8 cellular contexts compared by ENCODE assay signal in the genomic region with DNA sequence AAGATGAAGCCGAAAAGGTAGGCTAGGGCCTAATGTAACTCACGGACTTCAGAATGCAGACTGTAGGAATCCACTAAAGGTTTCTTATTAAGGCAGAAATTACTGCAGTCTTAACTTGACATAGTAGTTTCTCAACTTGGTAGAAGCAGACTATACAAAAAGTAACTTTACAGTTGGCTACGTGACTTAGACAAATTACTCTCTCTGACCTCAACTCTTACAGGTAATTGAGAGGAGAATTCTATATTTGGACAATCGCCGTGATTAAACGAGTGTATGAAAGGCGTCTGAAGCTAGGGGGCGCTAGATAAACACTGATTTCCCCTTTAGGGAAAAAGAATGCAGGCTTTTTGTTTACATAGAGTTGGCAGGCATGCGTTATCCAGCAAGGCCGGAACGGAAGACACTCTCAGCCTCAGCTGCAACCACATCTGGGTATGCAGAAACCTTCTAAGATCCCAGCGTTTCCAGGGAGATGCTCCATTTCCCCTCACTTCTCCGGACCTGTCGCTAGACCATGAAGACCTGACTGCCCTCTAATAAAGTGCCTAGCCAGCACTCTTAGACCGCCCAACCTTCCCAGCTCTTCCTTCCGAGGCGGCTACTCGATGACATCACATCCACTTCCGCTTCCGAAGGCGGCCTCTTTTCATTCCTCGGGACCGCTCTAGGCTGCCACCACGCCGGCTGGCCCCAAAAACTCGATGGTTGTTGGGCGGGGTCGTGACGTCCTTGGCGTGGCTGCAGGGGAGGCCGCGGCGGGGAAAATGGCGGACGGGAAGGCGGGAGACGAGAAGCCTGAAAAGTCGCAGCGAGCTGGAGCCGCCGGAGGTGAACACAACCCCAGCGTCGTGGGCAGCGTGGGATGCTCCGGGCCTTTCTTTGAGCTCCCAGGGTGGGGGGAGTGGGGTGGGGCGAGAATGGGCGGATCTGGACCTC. TPM values are rescaled to one million over a fixed set of nuclear protein-coding genes. Genes with fewer than 3 reads are reported as not detected.
DNase-seq lines count a peak whose midpoint lies in the region; ATAC-seq and TF ChIP-seq lines count a peak whose summit lies in the region.

A gene with protein sequence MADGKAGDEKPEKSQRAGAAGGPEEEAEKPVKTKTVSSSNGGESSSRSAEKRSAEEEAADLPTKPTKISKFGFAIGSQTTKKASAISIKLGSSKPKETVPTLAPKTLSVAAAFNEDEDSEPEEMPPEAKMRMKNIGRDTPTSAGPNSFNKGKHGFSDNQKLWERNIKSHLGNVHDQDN (plus strand): TSS at position 732 of the 939 bp plus-strand sequence. CDS start 36 bp downstream, at position 768.

- H3K27me3 ChIP-seq in thyroid gland, result no peaks in the 10 kb centered on the region

- H3K36me3 Mint-ChIP-seq in activated naive CD8-positive, alpha-beta T cell treated with anti-CD3 and anti-CD28 coated beads for 36 hours, result peaks cover 24% of the 10 kb centered on the region
- H3K36me3 Mint-ChIP-seq in glutamatergic neuron (ENCODE audit: unreplicated experiment), result peaks cover 4% of the 10 kb centered on the region
- peaks cover 12% of the 10 kb centered on the region for H3K36me3 Mint-ChIP-seq in osteocyte (ENCODE audit: unreplicated experiment)

- TF ChIP-seq CTCF in GM10266 (IDR thresholded peaks at IDR 0.05; ENCODE audit: control insufficient read depth, insufficient read depth, low read depth, missing control alignments), result peak; percentile 69
- TF ChIP-seq CTCF in glutamatergic neuron (IDR thresholded peaks at IDR 0.05; ENCODE audit: partially characterized antibody, unreplicated experiment), result peak; percentile 94
- peak; percentile 92 for TF ChIP-seq CTCF in osteocyte (IDR thresholded peaks at IDR 0.05)
- TF ChIP-seq CTCF in thyroid gland (IDR thresholded peaks at IDR 0.05), result peak; percentile 68 to 98 (median 87)

- peak; percentile 83 for ATAC-seq in HG02610 (IDR thresholded peaks at IDR 0.05; ENCODE audit: unreplicated experiment)

- H3K4me1 ChIP-seq in thyroid gland, result peaks cover 5 to 18% of the 10 kb centered on the region in 2 donors

- peak within 1 kb of the TSS; percentile 85 for H3K4me3 Mint-ChIP-seq in activated naive CD8-positive, alpha-beta T cell treated with anti-CD3 and anti-CD28 coated beads for 36 hours
- H3K4me3 Mint-ChIP-seq in glutamatergic neuron (ENCODE audit: unreplicated experiment) (peak within 1 kb of the TSS; percentile 94), osteocyte (ENCODE audit: unreplicated experiment) (peak within 1 kb of the TSS; percentile 95)

- no peaks in the 10 kb centered on the region for H3K9me3 ChIP-seq in thyroid gland

- H3K4me1 Mint-ChIP-seq in activated naive CD8-positive, alpha-beta T cell treated with anti-CD3 and anti-CD28 coated beads for 36 hours, result peaks cover 60% of the 10 kb centered on the region
- peaks cover 10% of the 10 kb centered on the region for H3K4me1 Mint-ChIP-seq in glutamatergic neuron (ENCODE audit: low read depth, unreplicated experiment)
- H3K4me1 Mint-ChIP-seq in osteocyte (ENCODE audit: unreplicated experiment), result peaks cover 32% of the 10 kb centered on the region

- H3K4me3 ChIP-seq in thyroid gland (replicated peaks in 1 of 3), result peak within 1 kb of the TSS; percentile 46 to 89 (median 78)

- H3K9me3 Mint-ChIP-seq in activated naive CD8-positive, alpha-beta T cell treated with anti-CD3 and anti-CD28 coated beads for 36 hours, result no peaks in the 10 kb centered on the region
- H3K9me3 Mint-ChIP-seq in glutamatergic neuron (ENCODE audit: unreplicated experiment) (peaks cover 8% of the 10 kb centered on the region), osteocyte (ENCODE audit: unreplicated experiment) (no peaks in the 10 kb centered on the region)

- peak within 1 kb of the TSS; percentile 95 to 97 (median 95) for H3K27ac ChIP-seq in thyroid gland

- WGBS in thyroid gland, 2 donors, result 2 to 3% methylated on average over 29 to 32 of the region's 47 CpGs

- DNase-seq in GM10266 (ENCODE audit: extremely low spot score), result peak; percentile 89
- peak; percentile 99 for DNase-seq in NCI-H1092 treated with DMSO at 0.1 percent for 48 hours (lab: John Stamatoyannopoulos, UW)
- peak; percentile 98 for DNase-seq in SKM-1 treated with dmso at 0.1 percent for 144 hours (lab: John Stamatoyannopoulos, UW; ENCODE audit: unreplicated experiment)
- DNase-seq in activated naive CD8-positive, alpha-beta T cell treated with anti-CD3 and anti-CD28 coated beads for 36 hours, result peak; percentile 99
- peak; percentile 99 for DNase-seq in glutamatergic neuron
- DNase-seq in osteocyte (ENCODE audit: extremely low spot score, unreplicated experiment), result peak; percentile 99
- DNase-seq in thyroid gland, result peak; percentile 98 to 99

- intact Hi-C loops in thyroid gland (cut with DNase I), result loop anchor here (5.0 kb wide), 1 partner anchor 104 kb away; a partner anchor contains a TSS

- peak; percentile 38 to 90 for TF ChIP-seq POLR2A in thyroid gland (IDR thresholded peaks at IDR 0.05)

- H3K27ac Mint-ChIP-seq in activated naive CD8-positive, alpha-beta T cell treated with anti-CD3 and anti-CD28 coated beads for 36 hours, result peak within 1 kb of the TSS; percentile 97
- H3K27ac Mint-ChIP-seq in glutamatergic neuron (ENCODE audit: unreplicated experiment) (peak within 1 kb of the TSS; percentile 99), osteocyte (ENCODE audit: unreplicated experiment) (peak within 1 kb of the TSS; percentile 97)

- no peaks in the 10 kb centered on the region for H3K27me3 Mint-ChIP-seq in activated naive CD8-positive, alpha-beta T cell treated with anti-CD3 and anti-CD28 coated beads for 36 hours
- H3K27me3 Mint-ChIP-seq in glutamatergic neuron (ENCODE audit: unreplicated experiment) (no peaks in the 10 kb centered on the region), osteocyte (ENCODE audit: unreplicated experiment) (no peaks in the 10 kb centered on the region)

- H3K36me3 ChIP-seq in thyroid gland, result no peaks in the 10 kb centered on the region

RNA-seq across cellular contexts. Expression of the gene that starts here (rescaled TPM):
- 100 to 1,000 TPM; 181 to 186 TPM for total RNA-seq in activated naive CD8-positive, alpha-beta T cell treated with anti-CD3 and anti-CD28 coated beads for 36 hours
- total RNA-seq in glutamatergic neuron (ENCODE audit: unreplicated experiment) (131 TPM), osteocyte (139 and 144 TPM in 2 replicates), thyroid gland (100 to 1,000 TPM in 3 of 4 donors, 10 to 100 TPM in 1; 93.4 to 145 (median 123) TPM)

Comparison
In these comparisons a context has a peak if more than half of its experiments do, and no peak if none do; other contexts are left out.
1. Peak in every context shown above with its lines: DNase-seq, ATAC-seq, H3K4me3 ChIP-seq and H3K27ac ChIP-seq.